Comparison of ENCODE assay signal across 9 cellular contexts in genomic region chr2:85541753-85542457, GRCh38. TPM values are rescaled to one million over a fixed set of nuclear protein-coding genes. Genes with fewer than 3 reads are reported as not detected.
DNase-seq lines count a peak whose midpoint lies in the region; ATAC-seq, FAIRE-seq and TF ChIP-seq lines count a peak whose summit lies in the region.
"Had no signal": no experiment of that assay in that cellular context is flagged by ENCODE, and none has a peak within 500 bp of the region (broad histone marks: within the 10 kb centered on the region; RNA-seq: fewer than 3 reads in every experiment).

No MANE protein-coding gene starts in this region.

- TF ChIP-seq EP300 in transverse colon (IDR thresholded peaks at IDR 0.05; ENCODE audit: low read depth) = no peak

- WGBS in heart right ventricle, 2 donors = 50% methylated on average over 5 of the region's 5 CpGs
- WGBS in transverse colon (ENCODE audit: low coverage in 1 of 2), 2 donors = 38 to 46% methylated on average over 4 to 5 of the region's 5 CpGs

- H3K36me3 ChIP-seq in heart right ventricle (peaks cover 4 to 66% (median 42%) of the 10 kb centered on the region in 9 donors), ascending aorta (peaks cover 48 to 52% of the 10 kb centered on the region in 2 donors), kidney (ENCODE audit: control insufficient read depth in 1 of 2, insufficient read depth in 2 of 2, low read length in 2 of 2) (peaks cover 32 to 49% of the 10 kb centered on the region in 2 donors), transverse colon (peaks cover 0 to 46% (median 26%) of the 10 kb centered on the region in 4 donors)

- no peaks in the 10 kb centered on the region for H3K9me3 ChIP-seq in heart right ventricle
- H3K9me3 ChIP-seq in ascending aorta = no peaks in the 10 kb centered on the region
- no peaks in the 10 kb centered on the region for H3K9me3 ChIP-seq in kidney (ENCODE audit: control insufficient read depth in 1 of 2, low read length in 2 of 2)
- no peaks in the 10 kb centered on the region for H3K9me3 ChIP-seq in transverse colon

- TF ChIP-seq CTCF in heart right ventricle (IDR thresholded peaks at IDR 0.05) = no peak
- no peak for TF ChIP-seq CTCF in ascending aorta (IDR thresholded peaks at IDR 0.05)
- TF ChIP-seq CTCF in kidney (IDR thresholded peaks at IDR 0.05; ENCODE audit: borderline replicate concordance, extremely low read depth, insufficient read depth) = no peak
- no peak for TF ChIP-seq CTCF in transverse colon (IDR thresholded peaks at IDR 0.05)

- in situ Hi-C loops in transverse colon (cut with MboI; ENCODE audit: low pct_ligation_motif_present in 1 of 4, low pct_unique_long_range_greater_than_20kb in 1 of 4, low sequenced_read_pairs in 3 of 4) = no loop called here

- peak overlapping the region in 1 of 2 donors; percentile 24 for H3K9ac ChIP-seq in kidney (ENCODE audit: low read length in 2 of 2)

- no peak for ATAC-seq in heart right ventricle
- ATAC-seq in left ventricle myocardium superior = no peak
- ATAC-seq in GM18517 (IDR thresholded peaks at IDR 0.05; ENCODE audit: unreplicated experiment) = no peak
- no peak for ATAC-seq in HG02763 (IDR thresholded peaks at IDR 0.05; ENCODE audit: unreplicated experiment)
- no peak for ATAC-seq in HG03520 (IDR thresholded peaks at IDR 0.05; ENCODE audit: unreplicated experiment)

- intact Hi-C loops in heart right ventricle (cut with DNase I) = no loop called here
- intact Hi-C loops in left ventricle myocardium superior (cut with micrococcal nuclease) = no loop called here
- intact Hi-C loops in ascending aorta (cut with DNase I) = no loop called here
- intact Hi-C loops in kidney (cut with DNase I) = no loop called here
- intact Hi-C loops in transverse colon (cut with DNase I; ENCODE audit: low total_unique reads) = no loop called here

- no peak for TF ChIP-seq POLR2A in transverse colon (IDR thresholded peaks at IDR 0.05)

- H3K27ac ChIP-seq in heart right ventricle (peak overlapping the region in 8 of 10 donors; percentile 11 to 100 (median 100)), ascending aorta (peak overlapping the region in 1 of 2 donors; percentile 98), kidney (ENCODE audit: low read depth in 2 of 2, low read length in 2 of 2) (no peak overlapping the region), transverse colon (peak overlapping the region; percentile 95 to 99 (median 98))

- H3K4me1 ChIP-seq in heart right ventricle (peaks cover 14 to 63% (median 44%) of the 10 kb centered on the region in 9 donors), ascending aorta (peaks cover 2 to 30% of the 10 kb centered on the region in 2 donors), kidney (ENCODE audit: control insufficient read depth in 1 of 2, insufficient read depth in 1 of 2, low read depth in 1 of 2, low read length in 2 of 2) (peaks cover 12 to 17% of the 10 kb centered on the region in 2 donors), transverse colon (peaks cover 10 to 50% (median 33%) of the 10 kb centered on the region in 4 donors)

- DNase-seq in heart right ventricle (no peak), left ventricle myocardium superior (no peak), ascending aorta (ENCODE audit: low spot score in 2 of 2) (no peak), kidney (no peak), transverse colon (peak; percentile 59)
- DNase-seq: NCI-H1105 treated with DMSO at 0.1 percent for 48 hours had no signal

- H3K27me3 ChIP-seq in heart right ventricle (no peaks in the 10 kb centered on the region), ascending aorta (no peaks in the 10 kb centered on the region), transverse colon (no peaks in the 10 kb centered on the region)

- no peak for FAIRE-seq in kidney (lab: Jason Lieb, UNC)

- H3K4me3 ChIP-seq in heart right ventricle (peak overlapping the region in 9 of 10 donors; percentile 59 to 97 (median 93)), ascending aorta (peak overlapping the region; percentile 82 to 89), kidney (ENCODE audit: low read length in 2 of 2) (peak overlapping the region; percentile 88 to 97), transverse colon (peak overlapping the region in 3 of 4 donors; percentile 56 to 94 (median 87))

RNA-seq across cellular contexts. Expression of gene MAT2A, which starts 2.9 kb away (rescaled TPM):
- total RNA-seq in heart right ventricle = 100 to 1,000 TPM in 8 of 10 donors, 10 to 100 TPM in 2; 94.5 to 460 (median 129) TPM
- 10 to 100 TPM; 81.7 to 93.4 TPM for polyA plus RNA-seq in heart right ventricle
- total RNA-seq in left ventricle myocardium superior = 130 TPM
- total RNA-seq in ascending aorta = 91.7 TPM
- total RNA-seq in kidney = 300 TPM
- polyA plus RNA-seq in kidney (ENCODE audit: insufficient read depth, low read depth, low replicate concordance) = 155 TPM
- 100 to 1,000 TPM in 3 of 4 donors, 10 to 100 TPM in 1; 66.2 to 185 (median 142) TPM for total RNA-seq in transverse colon

RNA-seq across cellular contexts. Expression of gene GGCX, which starts 19.4 kb away (rescaled TPM):
- total RNA-seq in heart right ventricle (10 to 100 TPM; 18.2 to 31.1 (median 21.6) TPM), left ventricle myocardium superior (28.1 TPM), ascending aorta (31.9 TPM), kidney (50.7 TPM), transverse colon (10 to 100 TPM in 3 of 4 donors, 1 to 10 TPM in 1; 7.9 to 31.3 (median 23.5) TPM)
- polyA plus RNA-seq in heart right ventricle (10 to 100 TPM; 14.0 to 24.5 TPM), kidney (ENCODE audit: insufficient read depth, low read depth, low replicate concordance) (27.8 TPM)

RNA-seq across cellular contexts. Expression of gene VAMP8, which starts 35.5 kb away (rescaled TPM):
- total RNA-seq in heart right ventricle (10 to 100 TPM in 5 of 10 donors, 1 to 10 TPM in 5; 4.9 to 56.8 (median 9.2) TPM), left ventricle myocardium superior (17.1 TPM), ascending aorta (10.0 TPM), kidney (196 TPM), transverse colon (100 to 1,000 TPM in 3 of 4 donors, 10 to 100 TPM in 1; 10.5 to 186 (median 147) TPM)
- polyA plus RNA-seq in heart right ventricle (10 to 100 TPM; 16.4 to 26.6 TPM), kidney (ENCODE audit: insufficient read depth, low read depth, low replicate concordance) (604 TPM)

RNA-seq across cellular contexts. Expression of gene VAMP5, which starts 42.3 kb away (rescaled TPM):
- total RNA-seq in heart right ventricle (100 to 1,000 TPM in 1 of 10 donors, 10 to 100 TPM in 9; 25.8 to 146 (median 35.5) TPM), left ventricle myocardium superior (54.8 TPM), ascending aorta (114 TPM), kidney (46.0 TPM), transverse colon (10 to 100 TPM in 2 of 4 donors, 1 to 10 TPM in 1, not detected in 1; 9.4 to 26.9 (median 17.1) TPM)
- polyA plus RNA-seq in heart right ventricle (100 to 1,000 TPM in 1 of 2 donors, 10 to 100 TPM in 1; 79.6 to 131 TPM), kidney (ENCODE audit: insufficient read depth, low read depth, low replicate concordance) (145 TPM)

RNA-seq across cellular contexts. Expression of gene RNF181, which starts 53.6 kb away (rescaled TPM):
- total RNA-seq in heart right ventricle (100 to 1,000 TPM in 1 of 10 donors, 10 to 100 TPM in 9; 74.7 to 117 (median 82.2) TPM), left ventricle myocardium superior (89.9 TPM), ascending aorta (157 TPM), kidney (89.9 TPM), transverse colon (100 to 1,000 TPM in 3 of 4 donors, 10 to 100 TPM in 1; 23.9 to 164 (median 141) TPM)
- polyA plus RNA-seq in heart right ventricle (100 to 1,000 TPM; 140 to 282 TPM), kidney (ENCODE audit: insufficient read depth, low read depth, low replicate concordance) (407 TPM)

Comparison
In these comparisons a context has a peak if more than half of its experiments do, and no peak if none do; other contexts are left out.
1. H3K27ac ChIP-seq: peak in heart right ventricle (8 of 10) and transverse colon (4 of 4); none in kidney (0 of 2).
2. Peak in every context shown above with its lines, with median percentiles within 50 percentile points of each other: H3K4me3 ChIP-seq.